15 cellular contexts compared by ENCODE assay signal in genomic region chr7:68684246-68684850, GRCh38.
DNase-seq lines count a peak whose midpoint lies in the region; ATAC-seq and TF ChIP-seq lines count a peak whose summit lies in the region.
"Had no signal": no experiment of that assay in that cellular context is flagged by ENCODE, and none has a peak within 500 bp of the region (broad histone marks: within the 10 kb centered on the region; RNA-seq: fewer than 3 reads in every experiment).

No MANE protein-coding gene starts in this region.

- no peak overlapping the region for H3K9ac ChIP-seq in GM23248

- no peak overlapping the region for H3K4me2 ChIP-seq in GM23248 (ENCODE audit: unreplicated experiment)

- no peak overlapping the region for H2AFZ ChIP-seq in GM23248

- no peaks in the 10 kb centered on the region for H3K9me2 ChIP-seq in GM23248 (ENCODE audit: insufficient read depth)

- no peaks in the 10 kb centered on the region for H3K79me2 ChIP-seq in GM23248 (ENCODE audit: insufficient read depth)

- H3K9me3 ChIP-seq in GM23248 (ENCODE audit: low read depth) = no peaks in the 10 kb centered on the region

- H3F3A ChIP-seq in GM23248 (ENCODE audit: insufficient read depth) = no peaks in the 10 kb centered on the region

- DNase-seq in NCI-H1105 treated with DMSO at 0.1 percent for 48 hours (lab: John Stamatoyannopoulos, UW) (peak; percentile 73), NCI-H774 (lab: John Stamatoyannopoulos, UW) (peak; percentile 67), fibroblast of mammary gland (ENCODE audit: low read depth) (peak; percentile 73), substantia nigra (lab: John Stamatoyannopoulos, UW) (peak in 44 of 49 donors; percentile 1 to 76 (median 32)), GM23248 (no peak), germinal center (ENCODE audit: low spot score) (no peak)
- DNase-seq: activated CD4-positive, alpha-beta T cell treated with anti-CD3 and anti-CD28 coated beads, Interleukin-2, amount 50 U/mL, for 4 hours; activated naive CD4-positive, alpha-beta T cell treated with anti-CD3 and anti-CD28 coated beads, Interleukin-2, amount 10 ng/mL, durations not matched to agents 7 days and 5 days; GF-D8; MM.1S; naive thymus-derived CD8-positive, alpha-beta T cell; SIG-M5; stimulated activated naive B cell treated with anti-CD40 and anti-IgM and Interleukin-4, amounts not matched to agents 10 μg/mL and 1 μg/mL and 100 μg/mL, for 72 hours had no signal

- H3K27me3 ChIP-seq in GM23248 (replicated peaks; ENCODE audit: insufficient read depth) = no peaks in the 10 kb centered on the region

- in situ Hi-C loops in GM23248 (cut with MboI) = no loop called here

- ATAC-seq in HG03565 (IDR thresholded peaks at IDR 0.05; ENCODE audit: unreplicated experiment) = no peak
- ATAC-seq: HCT116; naive thymus-derived CD8-positive, alpha-beta T cell; stimulated activated naive B cell treated with anti-CD40 and anti-IgM and Interleukin-4, amounts not matched to agents 10 μg/mL and 1 μg/mL and 100 μg/mL, for 72 hours had no signal

- no peaks in the 10 kb centered on the region for H3K4me1 ChIP-seq in GM23248 (ENCODE audit: insufficient read depth)

- TF ChIP-seq CTCF in fibroblast of mammary gland (conservative IDR thresholded peaks at IDR 0.05; ENCODE audit: control insufficient read depth, insufficient read depth, low read depth, low read length) = no peak

- no peaks in the 10 kb centered on the region for H3K36me3 ChIP-seq in GM23248 (ENCODE audit: low read depth)

- 65 to 77% methylated on average over 8 of the region's 8 CpGs for WGBS in GM23248 (ENCODE audit: low coverage in 1 of 2, low lambda C conversion rate in 2 of 2, missing lambda C conversion rate in 2 of 2), 2 experiments

- no peaks in the 10 kb centered on the region for H4K20me1 ChIP-seq in GM23248 (ENCODE audit: insufficient read depth)

- H3K4me3 ChIP-seq in fibroblast of mammary gland (ENCODE audit: control insufficient read depth, low read depth, low read length) = no peak overlapping the region
- H3K4me3 ChIP-seq in GM23248 = no peak overlapping the region

- H3K27ac ChIP-seq in substantia nigra (ENCODE audit: low read depth, low read length, poor library complexity, severe bottlenecking) = no peak overlapping the region
- H3K27ac ChIP-seq in GM23248 = no peak overlapping the region

Comparison
In these comparisons a context has a peak if more than half of its experiments do, and no peak if none do; other contexts are left out.
1. DNase-seq: peak in NCI-H1105 treated with DMSO at 0.1 percent for 48 hours (single experiment), NCI-H774 (single experiment), fibroblast of mammary gland (single experiment) and substantia nigra (44 of 49); none in GM23248 (single experiment) and germinal center (single experiment).